24 cellular contexts compared by ENCODE assay signal in genomic region chr9:136622538-136622948, GRCh38. TPM values are rescaled to one million over a fixed set of nuclear protein-coding genes. Genes with fewer than 3 reads are reported as not detected.
DNase-seq lines count a peak whose midpoint lies in the region; ATAC-seq and TF ChIP-seq lines count a peak whose summit lies in the region.
"Had no signal": no experiment of that assay in that cellular context is flagged by ENCODE, and none has a peak within 500 bp of the region (broad histone marks: within the 10 kb centered on the region; RNA-seq: fewer than 3 reads in every experiment).

No MANE protein-coding gene starts in this region.

- CTCF ChIA-PET in IMR-90 (lab: Yijun Ruan, JAX), result no interaction called here

- H3K4me3 ChIP-seq in BLaER1 (no peak overlapping the region), IMR-90 (ENCODE audit: insufficient read depth, low read depth, low read length) (no peak overlapping the region), esophagus (ENCODE audit: low read depth in 1 of 2, low read length in 2 of 2) (no peak overlapping the region), trophoblast cell (ENCODE audit: low read depth, low read length) (no peak overlapping the region)
- H3K4me3 ChIP-seq: gastrocnemius medialis, hepatocyte, smooth muscle cell had no signal

- H4K20me1 ChIP-seq in BLaER1 (peaks cover 10% of the 10 kb centered on the region; the same call in 1 of the 2 replicates), IMR-90 (ENCODE audit: insufficient read depth, low read length) (no peaks in the 10 kb centered on the region)

- H2AK5ac ChIP-seq in IMR-90 (ENCODE audit: low read depth, low read length) (no peak overlapping the region), trophoblast cell (ENCODE audit: low read length) (no peak overlapping the region)

- BruUV-seq in IMR-90 (replicated peaks; lab: Mats Ljungman, UMichigan), result no TSS peak

- dilution Hi-C loops in IMR-90 (cut with HindIII; ENCODE audit: low sequenced_read_pairs, unreplicated experiment), result no loop called here

- H3K36me3 ChIP-seq in BLaER1, result no peaks in the 10 kb centered on the region
- no peaks in the 10 kb centered on the region for H3K36me3 ChIP-seq in IMR-90 (ENCODE audit: control insufficient read depth, insufficient read depth, low read length)
- no peaks in the 10 kb centered on the region for H3K36me3 ChIP-seq in esophagus (ENCODE audit: control insufficient read depth in 2 of 2, insufficient read depth in 2 of 2, low read length in 1 of 2)
- no peaks in the 10 kb centered on the region for H3K36me3 ChIP-seq in trophoblast cell (ENCODE audit: control insufficient read depth in 1 of 2, insufficient read depth in 2 of 2, low read length in 2 of 2)
- H3K36me3 ChIP-seq: gastrocnemius medialis had no signal

- H3K4ac ChIP-seq in IMR-90 (ENCODE audit: low read depth, low read length) (no peak overlapping the region; the same call in 1 of the 2 replicates), trophoblast cell (ENCODE audit: low read depth, low read length) (no peak overlapping the region)

- H2AK9ac ChIP-seq in IMR-90 (replicated peaks; ENCODE audit: low read depth, low read length, poor library complexity), result peak overlapping the region; percentile 44

- H3K56ac ChIP-seq in IMR-90 (ENCODE audit: extremely low read depth, insufficient read depth, low read length), result no peak overlapping the region

- no peak overlapping the region for H2BK15ac ChIP-seq in IMR-90 (ENCODE audit: low read depth, low read length)

- H3K4me2 ChIP-seq in BLaER1 (peak overlapping the region; percentile 91), IMR-90 (ENCODE audit: low read depth, low read length) (no peak overlapping the region), trophoblast cell (ENCODE audit: low read length) (no peak overlapping the region)
- H3K4me2 ChIP-seq: hepatocyte, smooth muscle cell had no signal

- H3K27ac ChIP-seq in BLaER1, result peak overlapping the region; percentile 79
- no peak overlapping the region for H3K27ac ChIP-seq in IMR-90 (ENCODE audit: insufficient read depth, low read length)
- peak overlapping the region; percentile 86 to 87 for H3K27ac ChIP-seq in esophagus (ENCODE audit: low read depth in 2 of 2, low read length in 1 of 2)
- H3K27ac ChIP-seq in trophoblast cell (ENCODE audit: low read depth, low read length), result no peak overlapping the region
- H3K27ac ChIP-seq: gastrocnemius medialis, hepatocyte, parathyroid adenoma had no signal

- no peak overlapping the region for H4K5ac ChIP-seq in IMR-90 (ENCODE audit: low read depth, low read length)

- H4K8ac ChIP-seq in IMR-90 (ENCODE audit: low read depth in 2 of 2, low read length in 2 of 2), result no peak overlapping the region
- no peak overlapping the region for H4K8ac ChIP-seq in trophoblast cell (ENCODE audit: low read depth, low read length)

- peak overlapping the region; percentile 67 for H3K9ac ChIP-seq in BLaER1
- no peak overlapping the region for H3K9ac ChIP-seq in IMR-90 (ENCODE audit: low read depth, low read length)
- no peak overlapping the region for H3K9ac ChIP-seq in trophoblast cell (ENCODE audit: low read length)
- H3K9ac ChIP-seq: parathyroid adenoma had no signal

- DNase-seq in IMR-90, result no peak
- no peak for DNase-seq in trophoblast cell
- no peak for DNase-seq in activated CD4-positive, alpha-beta T cell treated with anti-CD3 and anti-CD28 coated beads, Interleukin-2, amount 50 U/mL, for 1 hour
- no peak for DNase-seq in kidney glomerular epithelial cell (lab: John Stamatoyannopoulos, UW)
- DNase-seq in T-helper 9 cell, result no peak
- DNase-seq: activated CD4-positive, alpha-beta T cell treated with anti-CD3 and anti-CD28 coated beads, Interleukin-2, amount 10 ng/mL, durations not matched to agents 24 days and 14 days; activated gamma-delta T cell; activated T-cell treated with anti-CD3 and anti-CD28 coated beads, Interleukin-2, amount 50 U/mL, for 24 hours; Caco-2; caudate nucleus; cortex of kidney; gastrocnemius medialis; NCI-H1092 treated with DMSO at 0.1 percent for 48 hours; NCI-H1694 treated with DMSO at 0.1 percent for 48 hours; NCI-H510A; retina; stimulated activated CD4-positive, alpha-beta T cell treated with anti-CD3 and anti-CD28 coated beads, Interleukin-1b, Interleukin-23, amount 100 ng/mL, for 48 hours had no signal

- H3K79me2 ChIP-seq in trophoblast cell (ENCODE audit: control insufficient read depth, insufficient read depth, low read length, poor library complexity), result no peaks in the 10 kb centered on the region
- H3K79me2 ChIP-seq: hepatocyte, parathyroid adenoma had no signal

- H2BK20ac ChIP-seq in IMR-90 (ENCODE audit: low read depth, low read length), result no peak overlapping the region

- H4K12ac ChIP-seq in trophoblast cell (ENCODE audit: low read depth, low read length), result no peak overlapping the region

- POLR2A ChIA-PET in IMR-90 (lab: Charles Lee; ENCODE audit: unreplicated experiment), result no interaction called here

- intact Hi-C loops in IMR-90 (cut with micrococcal nuclease), result no loop called here

- H3K18ac ChIP-seq in IMR-90 (ENCODE audit: low read depth, low read length) (no peak overlapping the region; the same call in 1 of the 2 replicates), trophoblast cell (ENCODE audit: low read length) (no peak overlapping the region)

- ATAC-seq in IMR-90 (ENCODE audit: low read depth) (no peak), GM21381 (IDR thresholded peaks at IDR 0.05; ENCODE audit: unreplicated experiment) (no peak)
- ATAC-seq: gastrocnemius medialis, left colon had no signal

- H3K9me3 ChIP-seq in BLaER1 (no peaks in the 10 kb centered on the region), IMR-90 (ENCODE audit: control insufficient read depth, insufficient read depth, low read length) (no peaks in the 10 kb centered on the region), esophagus (ENCODE audit: control insufficient read depth in 2 of 2, insufficient read depth in 1 of 2, low read depth in 1 of 2, low read length in 1 of 2) (no peaks in the 10 kb centered on the region), trophoblast cell (ENCODE audit: insufficient read depth, low read depth, low read length) (no peaks in the 10 kb centered on the region)
- H3K9me3 ChIP-seq: Caco-2, gastrocnemius medialis had no signal

- 100% methylated on average over 1 of the region's 16 CpGs; no CpG with 5 or more reads in 1 of the 2 experiments for WGBS in IMR-90 (ENCODE audit: extremely low coverage in 2 of 2, insufficient read length in 1 of 2), 2 experiments
- 52 to 73% methylated on average over 11 to 16 of the region's 16 CpGs for WGBS in esophagus, 2 donors
- no CpG with 5 or more reads among the region's 16 CpGs for WGBS in trophoblast cell (ENCODE audit: extremely low coverage, insufficient coverage, insufficient read length)

- H3K4me1 ChIP-seq in BLaER1 (peaks cover 99% of the 10 kb centered on the region), IMR-90 (ENCODE audit: control insufficient read depth, insufficient read depth, low read length) (peaks cover 12% of the 10 kb centered on the region; the same call in 1 of the 2 replicates), esophagus (ENCODE audit: control insufficient read depth in 2 of 2, insufficient read depth in 2 of 2, low read length in 1 of 2) (peaks cover 11 to 66% of the 10 kb centered on the region in 2 donors), trophoblast cell (ENCODE audit: control insufficient read depth in 1 of 2, insufficient read depth in 2 of 2, low read length in 2 of 2) (peaks cover 5 to 8% of the 10 kb centered on the region in 2 experiments)

- no peaks in the 10 kb centered on the region for H3K9me1 ChIP-seq in IMR-90 (ENCODE audit: insufficient read depth, low read length)

- no peak overlapping the region for H2BK12ac ChIP-seq in trophoblast cell (ENCODE audit: low read length)

- H2AFZ ChIP-seq in IMR-90 (replicated peaks; ENCODE audit: low read length, poor library complexity) (no peak overlapping the region), trophoblast cell (ENCODE audit: insufficient read depth, low read length, poor library complexity) (no peak overlapping the region)
- H2AFZ ChIP-seq: hepatocyte, parathyroid adenoma had no signal

- in situ Hi-C loops in IMR-90 (cut with MboI; ENCODE audit: low sequenced_read_pairs), result no loop called here

- H3K79me1 ChIP-seq in IMR-90 (ENCODE audit: low read depth in 1 of 2, low read length in 2 of 2) (no peaks in the 10 kb centered on the region), trophoblast cell (ENCODE audit: low read length) (peaks cover 11% of the 10 kb centered on the region)

- H3K23ac ChIP-seq in IMR-90 (ENCODE audit: low read depth, low read length) (no peak overlapping the region), trophoblast cell (ENCODE audit: low read length) (no peak overlapping the region)

- H4K91ac ChIP-seq in IMR-90 (ENCODE audit: insufficient read depth, low read depth, low read length) (no peak overlapping the region), trophoblast cell (ENCODE audit: low read depth, low read length) (peak overlapping the region; percentile 80)

- H3K27me3 ChIP-seq in BLaER1 (peaks cover 12% of the 10 kb centered on the region; the same call in 1 of the 2 replicates), IMR-90 (ENCODE audit: control insufficient read depth, insufficient read depth, low read length) (no peaks in the 10 kb centered on the region; the same call in 1 of the 2 replicates), esophagus (ENCODE audit: control insufficient read depth in 1 of 2, insufficient read depth in 2 of 2, low read length in 2 of 2) (no peaks in the 10 kb centered on the region), trophoblast cell (ENCODE audit: insufficient read depth, low read length) (no peaks in the 10 kb centered on the region)
- H3K27me3 ChIP-seq: gastrocnemius medialis, hepatocyte had no signal

- H2BK120ac ChIP-seq in IMR-90 (ENCODE audit: low read depth, low read length) (peak overlapping the region; percentile 40; the same call in 1 of the 2 replicates), trophoblast cell (ENCODE audit: insufficient read depth, low read length, poor library complexity) (peak overlapping the region; percentile 57)

- H2BK5ac ChIP-seq in IMR-90 (ENCODE audit: low read depth, low read length, poor library complexity, severe bottlenecking) (peak overlapping the region; percentile 18), trophoblast cell (ENCODE audit: low read depth, low read length, poor library complexity) (no peak overlapping the region)

- no peak for TF ChIP-seq CTCF in IMR-90 (conservative IDR thresholded peaks at IDR 0.05; ENCODE audit: low read depth, low read length)

- no peak overlapping the region; the same call in 1 of the 2 replicates for H3K14ac ChIP-seq in IMR-90 (replicated peaks; ENCODE audit: low read depth, low read length)
- H3K14ac ChIP-seq in trophoblast cell (ENCODE audit: low read length), result peak overlapping the region; percentile 27

- TF ChIP-seq POLR2A in IMR-90 (IDR thresholded peaks at IDR 0.05; ENCODE audit: low read depth, low read length), result no peak

- TF ChIP-seq RAD21 in IMR-90 (IDR thresholded peaks at IDR 0.05; ENCODE audit: low read length), result no peak

TF ChIP-seq in IMR-90, 13 proteins besides CTCF, POLR2A, EP300 and RAD21 (continues in another document):
- TF ChIP-seq RCOR1 (IDR thresholded peaks at IDR 0.05; ENCODE audit: insufficient replicate concordance, low read length) (no peak), SMC3 (IDR thresholded peaks at IDR 0.05; ENCODE audit: low read depth, low read length) (no peak)

RNA-seq across cellular contexts. Expression of gene EGFL7, which starts 40.2 kb away (rescaled TPM):
- 1.4 and 2.2 TPM in 2 replicates for total RNA-seq in IMR-90 (2012; rRNA removed)
- polyA plus RNA-seq in IMR-90 (2012; rRNA removed) (10.4 and 16.4 TPM in 2 replicates), esophagus (10 to 100 TPM; 34.5 to 43.2 TPM)
- polyA plus RNA-seq in IMR-90 (2012; cell fraction: cytosol; rRNA removed), result 9.6 and 22.1 TPM in 2 replicates
- polyA plus RNA-seq in IMR-90 (2012; cell fraction: nucleus; rRNA removed; ENCODE audit: low replicate concordance), result 7.1 and 18.2 TPM in 2 replicates
- polyA plus RNA-seq in trophoblast cell (2013), result 29.6 and 29.9 TPM in 2 replicates

Comparison
In these comparisons a context has a peak if more than half of its experiments do, and no peak if none do; other contexts are left out.
1. H3K27ac ChIP-seq: peak in BLaER1 (single experiment) and esophagus (2 of 2); none in IMR-90 (single experiment) and trophoblast cell (single experiment).